12 cellular contexts compared by ENCODE assay signal in genomic region chr2:68811364-68811763, GRCh38. TPM values are rescaled to one million over a fixed set of nuclear protein-coding genes. Genes with fewer than 3 reads are reported as not detected.
A peak's percentile ranks its signal among the peaks of the same experiment; 100 is the strongest.
DNase-seq lines count a peak whose midpoint lies in the region; ATAC-seq, FAIRE-seq and TF ChIP-seq lines count a peak whose summit lies in the region.
"Had no signal": no experiment of that assay in that cellular context is flagged by ENCODE, and none has a peak within 500 bp of the region (broad histone marks: within the 10 kb centered on the region; RNA-seq: fewer than 3 reads in every experiment).

No MANE protein-coding gene starts in this region.

- CTCF ChIA-PET in HepG2 (lab: Yijun Ruan, JAX; ENCODE audit: low intra/inter-chr PET ratio, low total read pairs), result no interaction called here
- CTCF ChIA-PET in MCF 10A (lab: Yijun Ruan, JAX), result interaction anchor here (0.5 to 1.0 kb wide), 3 partner anchors 20 to 82 kb away, joined by 3 to 4 read pairs (median 3); no protein-coding TSS in a partner anchor

- POLR2A ChIA-PET in HepG2 (lab: Yijun Ruan, JAX) (no interaction called here), MCF 10A (lab: Yijun Ruan, JAX) (interaction anchor here (0.8 to 1.2 kb wide), 3 partner anchors 13 to 18 kb away, joined by 3 to 6 read pairs (median 4); no protein-coding TSS in a partner anchor)

- TF ChIP-seq EP300 in HepG2 (IDR thresholded peaks at IDR 0.05; ENCODE audit: low read depth in 2 of 2, low read length in 2 of 2), result no peak
- TF ChIP-seq EP300 in HepG2 (CRISPR knock-in tag; IDR thresholded peaks at IDR 0.05; ENCODE audit: borderline replicate concordance), result no peak

- FAIRE-seq in HepG2 (lab: Jason Lieb, UNC), result no peak
- FAIRE-seq: colon, kidney had no signal

- intact Hi-C loops in right lobe of liver (cut with DNase I) (no loop called here), HepG2 (cut with micrococcal nuclease; ENCODE audit: unreplicated experiment) (no loop called here), MCF 10A (cut with micrococcal nuclease) (no loop called here), left lung (cut with DNase I) (no loop called here), aorta (cut with DNase I) (no loop called here)

- H3K9me3 ChIP-seq in right lobe of liver (no peaks in the 10 kb centered on the region), HepG2 (ENCODE audit: low read length) (no peaks in the 10 kb centered on the region), left lung (no peaks in the 10 kb centered on the region), aorta (ENCODE audit: control insufficient read depth, low read length) (no peaks in the 10 kb centered on the region)
- H3K9me3 ChIP-seq: tibial nerve had no signal

- in situ Hi-C loops in HepG2 (cut with HindIII; ENCODE audit: extremely low pct_ligation_motif_present, low pct_unique_long_range_greater_than_20kb), result no loop called here

- H3K36me3 Mint-ChIP-seq in MCF 10A (ENCODE audit: insufficient read depth, unreplicated experiment), result peaks cover 12% of the 10 kb centered on the region

- H3K79me2 ChIP-seq in HepG2 (ENCODE audit: insufficient read depth, low read length), result no peaks in the 10 kb centered on the region

- H3K4me3 ChIP-seq in right lobe of liver (no peak overlapping the region), HepG2 (replicated peaks in 1 of 3; ENCODE audit: insufficient read depth in 1 of 3, low read depth in 2 of 3, low read length in 3 of 3) (no peak overlapping the region), left lung (no peak overlapping the region), aorta (ENCODE audit: low read length in 2 of 2) (no peak overlapping the region)
- H3K4me3 ChIP-seq: tibial nerve had no signal

- H2AFZ ChIP-seq in HepG2 (ENCODE audit: low read length), result no peak overlapping the region

- H3K4me1 ChIP-seq in right lobe of liver, result no peaks in the 10 kb centered on the region
- no peaks in the 10 kb centered on the region for H3K4me1 ChIP-seq in HepG2 (ENCODE audit: insufficient read depth, low read length)
- H3K4me1 ChIP-seq in left lung, result peaks cover 12 to 51% of the 10 kb centered on the region in 2 donors
- no peaks in the 10 kb centered on the region for H3K4me1 ChIP-seq in aorta (ENCODE audit: control insufficient read depth in 1 of 2, insufficient read depth in 2 of 2, low read length in 2 of 2)

- peak; percentile 48 to 71 (median 58) for ATAC-seq in right lobe of liver
- no peak for ATAC-seq in HepG2
- peak; percentile 17 for ATAC-seq in left lung
- ATAC-seq in aorta (ENCODE audit: low FRiP score), result peak; percentile 48

- no peak for TF ChIP-seq RAD21 in HepG2 (CRISPR knock-in tag; IDR thresholded peaks at IDR 0.05)

- 11% methylated on average over 1 of the region's 2 CpGs for WGBS in right lobe of liver (ENCODE audit: insufficient coverage, low coverage, low lambda C conversion rate, missing lambda C conversion rate)
- 0% methylated on average over 2 of the region's 2 CpGs for WGBS in HepG2 (ENCODE audit: low lambda C conversion rate)
- WGBS in aorta, 2 donors, result 5 to 8% methylated on average over 2 of the region's 2 CpGs

- H3K4me3 Mint-ChIP-seq in MCF 10A (ENCODE audit: unreplicated experiment), result no peak overlapping the region

- BruUV-seq in HepG2 (replicated peaks; lab: Mats Ljungman, UMichigan) (no TSS peak), MCF 10A (replicated peaks; lab: Mats Ljungman, UMichigan) (no TSS peak)

- H3K27me3 ChIP-seq in right lobe of liver (no peaks in the 10 kb centered on the region), HepG2 (ENCODE audit: control insufficient read depth in 1 of 2, insufficient read depth in 2 of 2, low read length in 2 of 2) (peaks cover 0 to 28% of the 10 kb centered on the region in 2 experiments; a peak in 2 of 5 replicates), left lung (no peaks in the 10 kb centered on the region), aorta (ENCODE audit: control insufficient read depth in 1 of 2, insufficient read depth in 2 of 2, low read length in 1 of 2) (no peaks in the 10 kb centered on the region)
- H3K27me3 ChIP-seq: tibial nerve had no signal

- H3K4me1 Mint-ChIP-seq in MCF 10A (ENCODE audit: insufficient read depth, unreplicated experiment), result peaks cover 74% of the 10 kb centered on the region

- TF ChIP-seq POLR2A in right lobe of liver (IDR thresholded peaks at IDR 0.05) (no peak), HepG2 (IDR thresholded peaks at IDR 0.05; ENCODE audit: insufficient read depth in 1 of 2, low read depth in 2 of 2, low read length in 2 of 2) (no peak)

- no peak overlapping the region for H3K9ac ChIP-seq in HepG2 (ENCODE audit: insufficient read depth, low read depth, low read length)

- TF ChIP-seq CTCF in right lobe of liver (IDR thresholded peaks at IDR 0.05) (no peak), HepG2 (CRISPR knock-in tag; IDR thresholded peaks at IDR 0.05) (no peak), MCF 10A (IDR thresholded peaks at IDR 0.05; ENCODE audit: unreplicated experiment) (no peak), left lung (IDR thresholded peaks at IDR 0.05) (no peak)

- DNase-seq in right lobe of liver (peak in 2 of 3 donors; percentile 61 to 65), HepG2 (ENCODE audit: low spot score) (no peak), MCF 10A (ENCODE audit: unreplicated experiment) (peak; percentile 84), left lung (no peak), aorta (peak; percentile 82 to 91), NCI-H82 (lab: John Stamatoyannopoulos, UW) (no peak), C1 segment of cervical spinal cord (lab: John Stamatoyannopoulos, UW) (no peak), NCI-H1105 treated with DMSO at 0.1 percent for 48 hours (lab: John Stamatoyannopoulos, UW) (no peak)
- DNase-seq: activated CD4-positive, CD25-positive, alpha-beta regulatory T cell treated with anti-CD3 and anti-CD28 coated beads, Interleukin-2, amount 50 U/mL, for 72 hours; kidney had no signal

- H4K20me1 ChIP-seq in HepG2 (ENCODE audit: insufficient read depth, low read length), result no peaks in the 10 kb centered on the region

- H3K27me3 Mint-ChIP-seq in MCF 10A (ENCODE audit: insufficient read depth, unreplicated experiment), result no peaks in the 10 kb centered on the region

- H3K9me3 Mint-ChIP-seq in MCF 10A (ENCODE audit: unreplicated experiment), result no peaks in the 10 kb centered on the region

- H3K36me3 ChIP-seq in right lobe of liver, result peaks cover 0 to 11% (median 0%) of the 10 kb centered on the region in 4 donors
- H3K36me3 ChIP-seq in HepG2 (replicated peaks in 1 of 2; ENCODE audit: control insufficient read depth in 1 of 2, insufficient read depth in 2 of 2, low read length in 2 of 2), result no peaks in the 10 kb centered on the region
- H3K36me3 ChIP-seq in left lung, result peaks cover 0 to 80% of the 10 kb centered on the region in 2 donors
- H3K36me3 ChIP-seq in aorta (ENCODE audit: control insufficient read depth in 1 of 2, insufficient read depth in 2 of 2, low read length in 1 of 2), result no peaks in the 10 kb centered on the region
- H3K36me3 ChIP-seq: tibial nerve had no signal

- peak overlapping the region; percentile 33 for H3K27ac Mint-ChIP-seq in MCF 10A (ENCODE audit: low read depth, unreplicated experiment)

- no peak overlapping the region for H3K4me2 ChIP-seq in HepG2 (ENCODE audit: low read depth, low read length)

- H3K27ac ChIP-seq in right lobe of liver (peak overlapping the region in 1 of 3 donors; percentile 10), HepG2 (ENCODE audit: extremely low read length, insufficient read depth, low read length) (no peak overlapping the region), left lung (peak overlapping the region in 1 of 2 donors; percentile 67), aorta (ENCODE audit: low read depth in 1 of 2, low read length in 2 of 2) (peak overlapping the region in 1 of 2 donors; percentile 3)

TF ChIP-seq in HepG2, 621 proteins besides CTCF, POLR2A, EP300 and RAD21 (continues in another document):
- TF ChIP-seq MIER2 (CRISPR knock-in tag; IDR thresholded peaks at IDR 0.05) (no peak), ZNF841 (CRISPR knock-in tag; IDR thresholded peaks at IDR 0.05; ENCODE audit: borderline replicate concordance) (no peak), MED13 (CRISPR knock-in tag; IDR thresholded peaks at IDR 0.05) (no peak), FOXC1 (CRISPR knock-in tag; IDR thresholded peaks at IDR 0.05; ENCODE audit: borderline replicate concordance) (no peak), ZMYM4 (CRISPR knock-in tag; IDR thresholded peaks at IDR 0.05) (no peak), ZNF30 (CRISPR knock-in tag; IDR thresholded peaks at IDR 0.05) (no peak), HMG20A (CRISPR knock-in tag; IDR thresholded peaks at IDR 0.05; ENCODE audit: borderline replicate concordance) (no peak), ZMYM2 (CRISPR knock-in tag; IDR thresholded peaks at IDR 0.05) (no peak), DPF2 (CRISPR knock-in tag; IDR thresholded peaks at IDR 0.05; ENCODE audit: borderline replicate concordance, low read depth) (no peak), ISX (CRISPR knock-in tag; conservative IDR thresholded peaks at IDR 0.05) (no peak), ZNF678 (CRISPR knock-in tag; IDR thresholded peaks at IDR 0.05) (no peak)

RNA-seq across cellular contexts. Expression of gene BMP10, which starts 59.8 kb away (rescaled TPM):
- total RNA-seq in right lobe of liver (10 to 100 TPM in 1 of 6 experiments, 1 to 10 TPM in 5; 4.0 to 15.4 (median 6.0) TPM), HepG2 (2016; rRNA removed; fragmentation: Illumina TruSeq; extraction: Trizol) (not detected in 2 replicates), MCF 10A (2022) (not detected in 2 replicates), left lung (not detected), aorta (not detected)
- not detected in 2 replicates for total RNA-seq in HepG2 (2016; cell fraction: cytosol; rRNA removed; fragmentation: Illumina TruSeq; extraction: Trizol; ENCODE audit: low read depth)
- not detected in 2 replicates for total RNA-seq in HepG2 (2016; cell fraction: insoluble cytoplasmic fraction; rRNA removed; fragmentation: Illumina TruSeq; extraction: Trizol)
- not detected in 2 replicates for total RNA-seq in HepG2 (2016; cell fraction: membrane; rRNA removed; fragmentation: Illumina TruSeq; extraction: Trizol)
- not detected in 2 replicates for total RNA-seq in HepG2 (2016; cell fraction: nucleus; rRNA removed; fragmentation: Illumina TruSeq; extraction: Trizol)
- polyA plus RNA-seq in HepG2 (2011; rRNA removed) (not detected in 2 replicates), aorta (not detected)
- polyA plus RNA-seq in HepG2 (2011; cell fraction: cytosol; rRNA removed), result not detected in 2 replicates
- not detected in 2 replicates for polyA plus RNA-seq in HepG2 (2011; cell fraction: nucleus; rRNA removed)
- polyA plus RNA-seq in HepG2 (2012), result not detected in 2 replicates
- polyA plus RNA-seq in HepG2 (2016; cell fraction: cytosol; fragmentation: Illumina TruSeq; extraction: Trizol; ENCODE audit: low read depth), result not detected in 2 replicates
- polyA plus RNA-seq in HepG2 (2016; cell fraction: insoluble cytoplasmic fraction; fragmentation: Illumina TruSeq; extraction: Trizol; ENCODE audit: low read depth), result not detected in 2 replicates
- polyA plus RNA-seq in HepG2 (2016; cell fraction: membrane; fragmentation: Illumina TruSeq; extraction: Trizol; ENCODE audit: low read depth), result not detected in 2 replicates
- not detected in 2 replicates for polyA plus RNA-seq in HepG2 (2016; cell fraction: nucleus; fragmentation: Illumina TruSeq; extraction: Trizol; ENCODE audit: insufficient read depth, low read depth)
- polyA minus RNA-seq in HepG2 (2011; rRNA and poly(A)+ RNA removed; ENCODE audit: low replicate concordance), result not detected in 2 replicates
- not detected in 2 replicates for polyA minus RNA-seq in HepG2 (2011; cell fraction: cytosol; rRNA and poly(A)+ RNA removed)
- not detected in 2 replicates for polyA minus RNA-seq in HepG2 (2011; cell fraction: nucleus; rRNA and poly(A)+ RNA removed)
- total RNA-seq: kidney, tibial nerve had no signal

Comparison
In these comparisons a context has a peak if more than half of its experiments do, and no peak if none do; other contexts are left out.
1. DNase-seq: peak in right lobe of liver (2 of 3), MCF 10A (single experiment) and aorta (2 of 2); none in HepG2 (single experiment), left lung (0 of 2), NCI-H82 (single experiment), C1 segment of cervical spinal cord (0 of 14) and NCI-H1105 treated with DMSO at 0.1 percent for 48 hours (single experiment).